17 cellular contexts compared by ENCODE assay signal in the genomic region with DNA sequence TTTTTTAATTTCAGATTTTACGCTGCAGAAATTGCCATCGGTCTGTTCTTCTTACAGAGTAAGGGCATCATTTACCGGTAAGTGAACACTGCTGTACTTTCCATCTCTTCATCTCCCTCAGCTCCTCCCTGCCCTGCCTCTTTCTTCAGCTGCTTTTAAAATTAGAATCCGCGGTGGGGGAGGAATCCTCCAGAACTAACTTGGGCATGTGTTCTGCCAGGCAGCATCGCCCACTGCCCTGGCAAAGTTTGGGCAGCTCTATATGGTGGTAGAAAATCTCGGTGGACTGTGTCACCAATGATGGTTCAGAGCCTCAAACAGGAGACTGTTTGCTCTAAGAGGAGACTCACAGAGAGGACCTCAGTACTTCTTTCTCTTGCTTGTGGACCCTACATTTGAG.
DNase-seq lines count a peak whose midpoint lies in the region; ATAC-seq and TF ChIP-seq lines count a peak whose summit lies in the region.
"Had no signal": no experiment of that assay in that cellular context is flagged by ENCODE, and none has a peak within 500 bp of the region (broad histone marks: within the 10 kb centered on the region; RNA-seq: fewer than 3 reads in every experiment).

No MANE protein-coding gene starts in this region.

- intact Hi-C loops in dorsolateral prefrontal cortex (cut with DNase I) (no loop called here), sigmoid colon (cut with DNase I) (no loop called here)

- 94 to 95% methylated on average over 7 of the region's 7 CpGs for WGBS in sigmoid colon, 2 donors

- no peaks in the 10 kb centered on the region for H3K9me3 ChIP-seq in sigmoid colon
- H3K9me3 ChIP-seq: A549, BLaER1 had no signal

- no peak overlapping the region for H3K4me3 Mint-ChIP-seq in stimulated activated effector memory CD8-positive, alpha-beta T cell treated with anti-CD3 and anti-CD28 coated beads, Interleukin-12 subunit alpha, Interleukin-12 subunit beta, amount 100 ng/mL, for 72 hours
- H3K4me3 Mint-ChIP-seq: CD14-positive monocyte; CD4-positive, alpha-beta memory T cell; H9 had no signal

- H3K4me1 ChIP-seq in sigmoid colon: no peaks in the 10 kb centered on the region
- H3K4me1 ChIP-seq: A549 had no signal

- no peak for TF ChIP-seq EP300 in sigmoid colon (IDR thresholded peaks at IDR 0.05)

- H3K27me3 ChIP-seq in dorsolateral prefrontal cortex (no peaks in the 10 kb centered on the region), sigmoid colon (no peaks in the 10 kb centered on the region)
- H3K27me3 ChIP-seq: BLaER1 had no signal

- H3K27ac Mint-ChIP-seq in stimulated activated effector memory CD8-positive, alpha-beta T cell treated with anti-CD3 and anti-CD28 coated beads, Interleukin-12 subunit alpha, Interleukin-12 subunit beta, amount 100 ng/mL, for 72 hours: peak overlapping the region; percentile 18
- H3K27ac Mint-ChIP-seq: CD4-positive, alpha-beta memory T cell; H9 had no signal

- no peak for ATAC-seq in stimulated activated effector memory CD8-positive, alpha-beta T cell treated with anti-CD3 and anti-CD28 coated beads, Interleukin-12 subunit alpha, Interleukin-12 subunit beta, amount 100 ng/mL, for 72 hours
- ATAC-seq in GM19452 (IDR thresholded peaks at IDR 0.05; ENCODE audit: unreplicated experiment): no peak
- ATAC-seq: A549 had no signal

- H3K27ac ChIP-seq in dorsolateral prefrontal cortex: peak overlapping the region in 41 of 59 donors; percentile 11 to 85 (median 57)
- no peak overlapping the region for H3K27ac ChIP-seq in sigmoid colon
- H3K27ac ChIP-seq: 22Rv1, A549, BLaER1 had no signal

- H3K4me3 ChIP-seq in dorsolateral prefrontal cortex: no peak overlapping the region
- H3K4me3 ChIP-seq in sigmoid colon: no peak overlapping the region
- H3K4me3 ChIP-seq: A549, BLaER1 had no signal

- peaks cover 75% of the 10 kb centered on the region for H3K36me3 Mint-ChIP-seq in stimulated activated effector memory CD8-positive, alpha-beta T cell treated with anti-CD3 and anti-CD28 coated beads, Interleukin-12 subunit alpha, Interleukin-12 subunit beta, amount 100 ng/mL, for 72 hours

- no peak for TF ChIP-seq POLR2A in sigmoid colon (IDR thresholded peaks at IDR 0.05)

- DNase-seq in Ammon's horn (ENCODE audit: low spot score) (peak; percentile 45), dorsolateral prefrontal cortex (peak in 7 of 10 donors; percentile 38 to 82 (median 68)), middle frontal gyrus (ENCODE audit: extremely low spot score, low spot score) (peak; percentile 32), cerebellum (ENCODE audit: low spot score) (no peak), sigmoid colon (no peak)
- no peak for DNase-seq in stimulated activated effector memory CD8-positive, alpha-beta T cell treated with anti-CD3 and anti-CD28 coated beads, Interleukin-12 subunit alpha, Interleukin-12 subunit beta, amount 100 ng/mL, for 72 hours (ENCODE audit: low spot score in 2 of 2)
- DNase-seq: AML-193; CD4-positive, alpha-beta memory T cell; DMS153; GDM1; GOT3; H9 had no signal

- peaks cover 0 to 4% (median 0%) of the 10 kb centered on the region in 4 donors for H3K36me3 ChIP-seq in sigmoid colon
- H3K36me3 ChIP-seq: BLaER1 had no signal

- H3K9me3 Mint-ChIP-seq in stimulated activated effector memory CD8-positive, alpha-beta T cell treated with anti-CD3 and anti-CD28 coated beads, Interleukin-12 subunit alpha, Interleukin-12 subunit beta, amount 100 ng/mL, for 72 hours: no peaks in the 10 kb centered on the region
- H3K9me3 Mint-ChIP-seq: CD14-positive monocyte; CD4-positive, alpha-beta memory T cell; H9 had no signal

- TF ChIP-seq CTCF in dorsolateral prefrontal cortex (IDR thresholded peaks at IDR 0.05 in 54 of 56, conservative IDR thresholded peaks at IDR 0.05 in 2 of 56; ENCODE audit: low read depth in 1 of 56, partially characterized antibody in 56 of 56): no peak
- no peak for TF ChIP-seq CTCF in sigmoid colon (IDR thresholded peaks at IDR 0.05)

- H3K4me1 Mint-ChIP-seq in stimulated activated effector memory CD8-positive, alpha-beta T cell treated with anti-CD3 and anti-CD28 coated beads, Interleukin-12 subunit alpha, Interleukin-12 subunit beta, amount 100 ng/mL, for 72 hours: peaks cover 1% of the 10 kb centered on the region
- H3K4me1 Mint-ChIP-seq: CD14-positive monocyte had no signal

Comparison
In these comparisons a context has a peak if more than half of its experiments do, and no peak if none do; other contexts are left out.
1. DNase-seq: peak in Ammon's horn (single experiment), dorsolateral prefrontal cortex (7 of 10) and middle frontal gyrus (single experiment); none in stimulated activated effector memory CD8-positive, alpha-beta T cell treated with anti-CD3 and anti-CD28 coated beads, Interleukin-12 subunit alpha, Interleukin-12 subunit beta, amount 100 ng/mL, for 72 hours (0 of 2), cerebellum (single experiment) and sigmoid colon (single experiment).
2. H3K27ac ChIP-seq: peak in dorsolateral prefrontal cortex (41 of 59); none in sigmoid colon (0 of 4).